Comparison of ENCODE assay signal across 7 cellular contexts in genomic region chr4:41661447-41662076, GRCh38.
DNase-seq lines count a peak whose midpoint lies in the region; ATAC-seq, FAIRE-seq and TF ChIP-seq lines count a peak whose summit lies in the region.

No MANE protein-coding gene starts in this region.

- TF ChIP-seq CTCF in HCT116 (IDR thresholded peaks at IDR 0.05 in 2 of 3, conservative IDR thresholded peaks at IDR 0.05 in 1 of 3; ENCODE audit: borderline replicate concordance in 1 of 3, insufficient read depth in 1 of 3, low read depth in 2 of 3, low read length in 2 of 3): peak; percentile 70 to 96 (median 90)
- peak; percentile 81 to 94 (median 88) for TF ChIP-seq CTCF in esophagus squamous epithelium (IDR thresholded peaks at IDR 0.05)
- peak; percentile 95 to 96 (median 96) for TF ChIP-seq CTCF in nephron (IDR thresholded peaks at IDR 0.05; ENCODE audit: unreplicated experiment in 3 of 3)

- WGBS in esophagus squamous epithelium, 2 donors: 42 to 44% methylated on average over 6 of the region's 6 CpGs

- no peak overlapping the region for H3K9ac ChIP-seq in HCT116 (ENCODE audit: low read length)

- H3K27me3 ChIP-seq in HCT116 (ENCODE audit: insufficient read depth, low read length) (no peaks in the 10 kb centered on the region), esophagus squamous epithelium (no peaks in the 10 kb centered on the region)

- no peak overlapping the region for H3K4me2 ChIP-seq in HCT116 (ENCODE audit: low read length)

- no peak overlapping the region for H3K4me3 Mint-ChIP-seq in nephron

- peak; percentile 90 for TF ChIP-seq RAD21 in HCT116 (IDR thresholded peaks at IDR 0.05; ENCODE audit: low read depth)

- no peaks in the 10 kb centered on the region for H3K9me3 Mint-ChIP-seq in nephron

- H3K9me3 ChIP-seq in HCT116 (ENCODE audit: control insufficient read depth in 1 of 2, insufficient read depth in 1 of 2, low read depth in 1 of 2, low read length in 2 of 2): no peaks in the 10 kb centered on the region
- no peaks in the 10 kb centered on the region for H3K9me3 ChIP-seq in esophagus squamous epithelium

- no peak overlapping the region for H3K27ac Mint-ChIP-seq in nephron

- peaks cover 21% of the 10 kb centered on the region for H3K36me3 Mint-ChIP-seq in nephron (ENCODE audit: low read depth)

- no peaks in the 10 kb centered on the region for H4K20me1 ChIP-seq in HCT116 (ENCODE audit: insufficient read depth)

- H3K9me2 ChIP-seq in HCT116 (ENCODE audit: insufficient read depth): no peaks in the 10 kb centered on the region

- FAIRE-seq in G401.6 (lab: Jason Lieb, UNC) (peak; percentile 91), urothelium cell line (lab: Jason Lieb, UNC) (no peak)

- TF ChIP-seq POLR2A in HCT116 (IDR thresholded peaks at IDR 0.05; ENCODE audit: borderline replicate concordance, extremely low read depth, insufficient read depth, insufficient read length) (no peak), esophagus squamous epithelium (IDR thresholded peaks at IDR 0.05) (no peak)

- H3K36me3 ChIP-seq in HCT116 (ENCODE audit: control insufficient read depth in 1 of 2, insufficient read depth in 2 of 2, low read length in 2 of 2) (no peaks in the 10 kb centered on the region), esophagus squamous epithelium (peaks cover 0 to 5% (median 0%) of the 10 kb centered on the region in 3 donors)

- H3K4me1 Mint-ChIP-seq in nephron: peaks cover 12% of the 10 kb centered on the region

- no peaks in the 10 kb centered on the region for H3K79me2 ChIP-seq in HCT116 (ENCODE audit: insufficient read depth, low read length)

- H3K27me3 Mint-ChIP-seq in nephron (ENCODE audit: low read depth): no peaks in the 10 kb centered on the region

- H3K4me1 ChIP-seq in HCT116 (ENCODE audit: control insufficient read depth in 1 of 2, insufficient read depth in 2 of 2, low read length in 2 of 2): peaks cover 0 to 6% of the 10 kb centered on the region in 2 experiments; a peak in 1 of 4 replicates
- H3K4me1 ChIP-seq in esophagus squamous epithelium: peaks cover 0 to 4% (median 0%) of the 10 kb centered on the region in 3 donors

- POLR2A ChIA-PET in HCT116 (lab: Charles Lee): interaction anchor here (1.2 kb wide), 1 partner anchor 381 kb away, joined by 5 read pairs; no protein-coding TSS in a partner anchor

- intact Hi-C loops in HCT116 (cut with micrococcal nuclease): loop anchor here (1.0 to 10.0 kb wide), 2 partner anchors 380 to 757 kb away; no protein-coding TSS in a partner anchor
- intact Hi-C loops in esophagus squamous epithelium (cut with DNase I): loop anchor here (5.0 kb wide), 1 partner anchor 384 kb away; no protein-coding TSS in a partner anchor

- BruUV-seq in HCT116 (replicated peaks; lab: Mats Ljungman, UMichigan): no TSS peak

- DNase-seq in HCT116 (ENCODE audit: low read depth, low spot score): peak; percentile 31
- DNase-seq in NCI-H2196 treated with DMSO at 0.1 percent for 48 hours (lab: John Stamatoyannopoulos, UW; ENCODE audit: unreplicated experiment): peak; percentile 45
- peak; percentile 2 for DNase-seq in activated CD4-positive, alpha-beta T cell treated with anti-CD3 and anti-CD28 coated beads, Interleukin-2, amount 50 U/mL, for 1 hour
- no peak for DNase-seq in esophagus squamous epithelium (lab: John Stamatoyannopoulos, UW)
- peak; percentile 63 for DNase-seq in urothelium cell line (ENCODE audit: low spot score)

- peak; percentile 86 for ATAC-seq in HCT116

- H3K27ac ChIP-seq in HCT116 (ENCODE audit: low read depth, low read length): no peak overlapping the region
- no peak overlapping the region for H3K27ac ChIP-seq in esophagus squamous epithelium

- RAD21 ChIA-PET in HCT116 (lab: Charles Lee; ENCODE audit: low non-redundant PET in 1 of 2, low total read pairs in 2 of 2, uncharacterized antibody in 2 of 2, unreplicated experiment in 2 of 2): interaction anchor here (0.6 to 1.0 kb wide), 3 partner anchors 365 to 381 kb away, joined by 3 to 13 read pairs (median 9); no protein-coding TSS in a partner anchor

- no peak overlapping the region for H3K4me3 ChIP-seq in HCT116 (replicated peaks in 1 of 2; ENCODE audit: low read depth in 1 of 2, low read length in 2 of 2)
- no peak overlapping the region for H3K4me3 ChIP-seq in esophagus squamous epithelium

- CTCF ChIA-PET in HCT116 (lab: Charles Lee): interaction anchor here (0.6 to 5.7 kb wide), 21 partner anchors 10 to 925 kb away, joined by 3 to 105 read pairs (median 3); partner anchors contain the start of gene APBB2

- no peak overlapping the region for H2AFZ ChIP-seq in HCT116 (ENCODE audit: low read depth, low read length, poor library complexity, severe bottlenecking)

TF ChIP-seq in HCT116, 20 proteins besides CTCF, POLR2A, EP300 and RAD21:
- TF ChIP-seq EZH2 (IDR thresholded peaks at IDR 0.05): no peak
